In the genomic region with DNA sequence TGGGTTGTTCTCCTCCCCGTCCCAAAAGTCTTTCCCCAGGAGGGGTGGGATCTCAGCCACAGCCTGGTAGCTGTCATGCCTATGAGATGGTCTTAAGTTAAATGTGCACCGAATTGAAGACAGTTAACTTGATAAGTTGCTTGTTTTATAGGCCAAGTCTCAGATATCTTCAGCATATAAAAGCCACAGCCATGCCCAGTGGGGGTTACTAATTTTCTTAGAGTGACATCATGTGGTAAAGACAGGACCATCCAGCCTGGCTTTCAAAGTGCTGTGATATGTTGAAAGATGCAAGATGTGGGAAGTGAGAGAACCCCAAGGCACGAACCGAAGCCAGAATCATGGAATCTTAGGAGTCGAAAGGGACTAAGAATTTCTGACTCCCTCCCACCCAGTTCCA, we compare ENCODE assay signal across 1 cellular context.
TF ChIP-seq lines count a peak whose summit lies in the region.

No MANE protein-coding gene starts in this region.

TF ChIP-seq in endothelial cell of umbilical vein, 7 proteins besides CTCF, POLR2A, EP300 and RAD21 (continued from another document):
- TF ChIP-seq POLR2AphosphoS5 (IDR thresholded peaks at IDR 0.05; ENCODE audit: insufficient read depth, low read depth, low read length): no peak
- no peak for TF ChIP-seq MYC (IDR thresholded peaks at IDR 0.05; ENCODE audit: low read depth, low read length)
- TF ChIP-seq, protein P1, sequence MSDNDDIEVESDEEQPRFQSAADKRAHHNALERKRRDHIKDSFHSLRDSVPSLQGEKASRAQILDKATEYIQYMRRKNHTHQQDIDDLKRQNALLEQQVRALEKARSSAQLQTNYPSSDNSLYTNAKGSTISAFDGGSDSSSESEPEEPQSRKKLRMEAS (IDR thresholded peaks at IDR 0.05; ENCODE audit: insufficient read depth, insufficient read length): no peak
